ENCODE assay signal across 8 cellular contexts in the genomic region with DNA sequence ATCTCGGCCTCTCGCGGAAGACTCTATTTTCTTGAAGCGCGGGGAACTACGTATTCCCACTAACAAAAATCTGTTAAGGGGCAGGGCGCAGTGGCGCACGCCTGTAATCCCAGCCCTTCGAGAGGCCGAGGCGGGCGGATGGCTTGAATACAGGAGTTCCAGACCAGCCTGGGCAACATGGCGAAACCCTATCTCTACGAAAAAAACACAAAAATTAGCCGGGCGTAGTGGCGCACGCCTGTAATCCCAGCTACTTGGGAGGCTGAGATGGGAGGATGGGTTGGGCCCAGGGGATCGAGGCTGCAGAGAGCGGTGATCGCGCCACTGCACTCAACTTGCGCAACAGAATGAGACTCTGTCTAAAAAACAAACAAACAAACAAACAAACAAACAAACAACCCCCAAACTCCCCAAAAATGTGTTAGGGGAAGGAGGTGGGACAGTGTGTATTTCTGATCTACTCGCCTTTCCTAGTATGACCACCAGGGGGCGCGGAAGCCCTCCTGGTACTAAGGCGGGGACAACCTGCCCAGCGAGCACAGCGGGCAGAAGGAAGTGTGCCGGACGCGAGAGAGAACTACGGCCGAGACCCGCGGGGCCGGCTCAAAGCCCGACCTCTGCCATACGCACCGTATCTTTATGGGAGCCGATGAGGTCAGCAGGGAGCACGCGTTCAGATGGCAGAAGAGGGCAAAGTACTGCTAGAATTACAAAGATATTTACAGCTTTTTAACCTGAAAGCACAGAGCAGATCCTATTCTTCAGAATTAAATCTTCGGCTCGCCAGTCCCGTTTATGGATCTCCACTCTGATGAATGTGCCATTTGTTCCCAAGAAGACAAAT. TPM values are rescaled to one million over a fixed set of nuclear protein-coding genes. Genes with fewer than 3 reads are reported as not detected.
DNase-seq lines count a peak whose midpoint lies in the region; ATAC-seq, FAIRE-seq and TF ChIP-seq lines count a peak whose summit lies in the region.

No MANE protein-coding gene starts in this region.

- H3K4me2 ChIP-seq in endothelial cell of umbilical vein (ENCODE audit: insufficient read depth, low read length) = peak overlapping the region; percentile 94

- H3K4me1 ChIP-seq in CD8-positive, alpha-beta T cell (ENCODE audit: insufficient read depth, low read length) = peaks cover 7% of the 10 kb centered on the region
- H3K4me1 ChIP-seq in endothelial cell of umbilical vein (ENCODE audit: control insufficient read depth, extremely low read depth, insufficient read depth, low read length) (peaks cover 21% of the 10 kb centered on the region), mononuclear cell (ENCODE audit: insufficient read depth, low read length) (peaks cover 40% of the 10 kb centered on the region)

- intact Hi-C loops in CD8-positive, alpha-beta T cell (cut with DNase I, micrococcal nuclease) = loop anchor here (1.0 to 10.0 kb wide), 8 partner anchors 48 to 579 kb away; a partner anchor contains a TSS
- intact Hi-C loops in endothelial cell of umbilical vein (cut with micrococcal nuclease) = loop anchor here (1.0 to 2.0 kb wide), 8 partner anchors 47 to 497 kb away; a partner anchor contains a TSS

- H3K9me3 Mint-ChIP-seq in CD8-positive, alpha-beta T cell = no peaks in the 10 kb centered on the region

- peak; percentile 64 for ATAC-seq in CD8-positive, alpha-beta T cell
- peak; percentile 75 for ATAC-seq in GM19397 (IDR thresholded peaks at IDR 0.05; ENCODE audit: unreplicated experiment)
- peak; percentile 71 for ATAC-seq in HG03571 (IDR thresholded peaks at IDR 0.05; ENCODE audit: unreplicated experiment)

- H3K9ac ChIP-seq in endothelial cell of umbilical vein (replicated peaks; ENCODE audit: extremely low read depth, insufficient read depth, low read length) = peak overlapping the region; percentile 92

- peaks cover 9% of the 10 kb centered on the region for H3K27me3 Mint-ChIP-seq in CD8-positive, alpha-beta T cell (ENCODE audit: low read depth)

- CTCF ChIA-PET in CD8-positive, alpha-beta T cell (lab: Charles Lee) = interaction anchor here (0.6 to 9.6 kb wide), 22 partner anchors 8 to 178 kb away, joined by 3 to 177 read pairs (median 4); a partner anchor contains a TSS
- CTCF ChIA-PET in endothelial cell of umbilical vein (lab: Charles Lee) = interaction anchor here (0.7 to 5.7 kb wide), 20 partner anchors 9 to 497 kb away, joined by 3 to 120 read pairs (median 6); a partner anchor contains a TSS

- H3K27me3 ChIP-seq in CD8-positive, alpha-beta T cell (ENCODE audit: insufficient read depth, low read length) = no peaks in the 10 kb centered on the region
- H3K27me3 ChIP-seq in endothelial cell of umbilical vein (ENCODE audit: control insufficient read depth in 2 of 2, insufficient read depth in 2 of 2, low read length in 2 of 2) (no peaks in the 10 kb centered on the region), mononuclear cell (ENCODE audit: insufficient read depth, low read length) (no peaks in the 10 kb centered on the region)

- TF ChIP-seq POLR2A in endothelial cell of umbilical vein (IDR thresholded peaks at IDR 0.05; ENCODE audit: low read depth, low read length) = no peak

- no peaks in the 10 kb centered on the region for H3K9me1 ChIP-seq in endothelial cell of umbilical vein (replicated peaks; ENCODE audit: control insufficient read depth, extremely low read depth, insufficient read depth, low read length)

- POLR2A ChIA-PET in CD8-positive, alpha-beta T cell (lab: Charles Lee) = interaction anchor here (0.7 to 2.8 kb wide), 5 partner anchors 10 to 85 kb away, joined by 3 to 14 read pairs (median 8); a partner anchor contains a TSS
- POLR2A ChIA-PET in endothelial cell of umbilical vein (lab: Charles Lee) = interaction anchor here (2.7 kb wide), 1 partner anchor 85 kb away, joined by 11 read pairs; a partner anchor contains a TSS

- H3K27ac ChIP-seq in CD8-positive, alpha-beta T cell (ENCODE audit: low read depth, low read length) = no peak overlapping the region
- H3K27ac ChIP-seq in endothelial cell of umbilical vein (ENCODE audit: insufficient read depth, low read depth, low read length) = peak overlapping the region; percentile 72

- peak; percentile 65 to 91 (median 80) for DNase-seq in CD8-positive, alpha-beta T cell
- peak; percentile 77 for DNase-seq in NOMO-1 treated with DMSO at 0.1 percent for 48 hours (lab: John Stamatoyannopoulos, UW; ENCODE audit: unreplicated experiment)
- DNase-seq in activated CD8-positive, alpha-beta memory T cell treated with anti-CD3 and anti-CD28 coated beads, Interleukin-2, amount 50 U/mL, for 24 hours (ENCODE audit: extremely low read depth) = peak; percentile 49
- DNase-seq in endothelial cell of umbilical vein (ENCODE audit: low read depth, low spot score) = peak; percentile 82
- peak; percentile 71 to 78 for DNase-seq in stimulated activated CD8-positive, alpha-beta memory T cell treated with anti-CD3 and anti-CD28 coated beads, Interleukin-2, amount 100 ng/mL, for 48 hours (ENCODE audit: low read depth in 2 of 2)

- H4K20me1 ChIP-seq in endothelial cell of umbilical vein (replicated peaks; ENCODE audit: control insufficient read depth, extremely low read depth, insufficient read depth, low read length) = no peaks in the 10 kb centered on the region

- peaks cover 6% of the 10 kb centered on the region for H3K36me3 Mint-ChIP-seq in CD8-positive, alpha-beta T cell

- H3K9me3 ChIP-seq in CD8-positive, alpha-beta T cell (ENCODE audit: low read length) = no peaks in the 10 kb centered on the region
- no peaks in the 10 kb centered on the region for H3K9me3 ChIP-seq in endothelial cell of umbilical vein (replicated peaks; ENCODE audit: control insufficient read depth, insufficient read depth, low read length)
- no peaks in the 10 kb centered on the region for H3K9me3 ChIP-seq in mononuclear cell (ENCODE audit: low read depth, low read length)

- BruUV-seq in endothelial cell of umbilical vein (replicated peaks; lab: Mats Ljungman, UMichigan) = no TSS peak

- peak overlapping the region; percentile 89 for H3K4me3 Mint-ChIP-seq in CD8-positive, alpha-beta T cell

- no peaks in the 10 kb centered on the region for H3K36me3 ChIP-seq in CD8-positive, alpha-beta T cell (ENCODE audit: insufficient read depth, low read length)
- H3K36me3 ChIP-seq in endothelial cell of umbilical vein (ENCODE audit: control insufficient read depth in 2 of 2, extremely low read depth in 1 of 2, insufficient read depth in 2 of 2, low read length in 2 of 2) = no peaks in the 10 kb centered on the region

- peak; percentile 96 for TF ChIP-seq CTCF in CD8-positive, alpha-beta T cell (IDR thresholded peaks at IDR 0.05)
- peak; percentile 82 to 89 for TF ChIP-seq CTCF in endothelial cell of umbilical vein (IDR thresholded peaks at IDR 0.05; ENCODE audit: extremely low read depth in 1 of 2, insufficient read depth in 1 of 2, low read depth in 1 of 2, low read length in 2 of 2)

- H3K4me3 ChIP-seq in CD8-positive, alpha-beta T cell (ENCODE audit: low read depth, low read length) = peak overlapping the region; percentile 70
- H3K4me3 ChIP-seq in endothelial cell of umbilical vein (replicated peaks in 1 of 3; ENCODE audit: insufficient read depth in 1 of 3, low read depth in 1 of 3, low read length in 3 of 3) (peak overlapping the region; percentile 65 to 87 (median 83)), mononuclear cell (ENCODE audit: low read length) (peak overlapping the region; percentile 89)

- peak overlapping the region; percentile 91 for H2AFZ ChIP-seq in endothelial cell of umbilical vein (ENCODE audit: low read depth, low read length)

- no peak overlapping the region for H3K27ac Mint-ChIP-seq in CD8-positive, alpha-beta T cell

- peak; percentile 73 for FAIRE-seq in endothelial cell of umbilical vein (lab: Jason Lieb, UNC)

- peaks cover 16% of the 10 kb centered on the region for H3K79me2 ChIP-seq in endothelial cell of umbilical vein (ENCODE audit: control insufficient read depth, insufficient read depth, low read length)

- dilution Hi-C loops in endothelial cell of umbilical vein (cut with MboI; ENCODE audit: extremely low pct_ligation_motif_present, low sequenced_read_pairs) = no loop called here

- H3K4me1 Mint-ChIP-seq in CD8-positive, alpha-beta T cell (ENCODE audit: low read depth) = peaks cover 23% of the 10 kb centered on the region

TF ChIP-seq in endothelial cell of umbilical vein, 7 proteins besides CTCF, POLR2A, EP300 and RAD21:
- TF ChIP-seq EZH2 (IDR thresholded peaks at IDR 0.05; ENCODE audit: borderline replicate concordance, low read depth, low read length, severe bottlenecking) = no peak

RNA-seq across cellular contexts. Expression of a gene that starts 1.3 kb away (rescaled TPM):
- 1 to 10 TPM; 2.8 to 3.9 TPM for total RNA-seq in CD8-positive, alpha-beta T cell
- total RNA-seq in endothelial cell of umbilical vein = 45.5 and 49.7 TPM in 2 replicates
- 38.0 and 40.3 TPM in 2 replicates for polyA plus RNA-seq in endothelial cell of umbilical vein
- 32.2 and 36.7 TPM in 2 replicates for polyA plus RNA-seq in endothelial cell of umbilical vein (2011; cell fraction: cytosol; rRNA removed)
- polyA plus RNA-seq in endothelial cell of umbilical vein (2011; cell fraction: nucleus; rRNA removed) = 81.8 and 95.7 TPM in 2 replicates
- 37.6 and 39.0 TPM in 2 replicates for polyA plus RNA-seq in endothelial cell of umbilical vein (2012)
- 63.3 and 77.9 TPM in 2 replicates for polyA minus RNA-seq in endothelial cell of umbilical vein
- 18.4 TPM for polyA minus RNA-seq in endothelial cell of umbilical vein (2011; cell fraction: cytosol; rRNA and poly(A)+ RNA removed)
- polyA minus RNA-seq in endothelial cell of umbilical vein (2011; cell fraction: nucleus; rRNA and poly(A)+ RNA removed) = 81.2 and 94.1 TPM in 2 replicates
- 20.9 TPM for total RNA-seq in mononuclear cell

RNA-seq across cellular contexts. Expression of a gene that starts 40.2 kb away (rescaled TPM):
- not detected for total RNA-seq in CD8-positive, alpha-beta T cell
- not detected in 2 replicates for total RNA-seq in endothelial cell of umbilical vein
- polyA plus RNA-seq in endothelial cell of umbilical vein = not detected in 2 replicates
- not detected in 2 replicates for polyA plus RNA-seq in endothelial cell of umbilical vein (2011; cell fraction: cytosol; rRNA removed)
- not detected in 2 replicates for polyA plus RNA-seq in endothelial cell of umbilical vein (2011; cell fraction: nucleus; rRNA removed)
- not detected in 2 replicates for polyA plus RNA-seq in endothelial cell of umbilical vein (2012)
- not detected in 2 replicates for polyA minus RNA-seq in endothelial cell of umbilical vein
- not detected for polyA minus RNA-seq in endothelial cell of umbilical vein (2011; cell fraction: cytosol; rRNA and poly(A)+ RNA removed)
- polyA minus RNA-seq in endothelial cell of umbilical vein (2011; cell fraction: nucleus; rRNA and poly(A)+ RNA removed) = not detected in 2 replicates
- total RNA-seq in mononuclear cell = not detected

RNA-seq across cellular contexts. Expression of a gene that starts 56.7 kb away (rescaled TPM):
- total RNA-seq in CD8-positive, alpha-beta T cell = 10 to 100 TPM; 26.5 to 27.8 TPM
- total RNA-seq in endothelial cell of umbilical vein (60.3 and 63.9 TPM in 2 replicates), mononuclear cell (21.8 TPM)
- 60.9 and 84.0 TPM in 2 replicates for polyA plus RNA-seq in endothelial cell of umbilical vein
- 102 and 113 TPM in 2 replicates for polyA plus RNA-seq in endothelial cell of umbilical vein (2011; cell fraction: cytosol; rRNA removed)
- polyA plus RNA-seq in endothelial cell of umbilical vein (2011; cell fraction: nucleus; rRNA removed) = 63.9 and 76.2 TPM in 2 replicates
- 58.7 and 60.8 TPM in 2 replicates for polyA plus RNA-seq in endothelial cell of umbilical vein (2012)
- 32.7 and 37.6 TPM in 2 replicates for polyA minus RNA-seq in endothelial cell of umbilical vein
- polyA minus RNA-seq in endothelial cell of umbilical vein (2011; cell fraction: cytosol; rRNA and poly(A)+ RNA removed) = 38.1 TPM
- polyA minus RNA-seq in endothelial cell of umbilical vein (2011; cell fraction: nucleus; rRNA and poly(A)+ RNA removed) = 14.9 and 15.1 TPM in 2 replicates
